ENCODE assay signal across 11 cellular contexts in genomic region chr2:174399171-174399570, GRCh38.
"Had no signal": no experiment of that assay in that cellular context is flagged by ENCODE, and none has a peak within 500 bp of the region (broad histone marks: within the 10 kb centered on the region; RNA-seq: fewer than 3 reads in every experiment).

No MANE protein-coding gene starts in this region.

- DNase-seq: activated CD4-positive, alpha-beta memory T cell treated with anti-CD3 and anti-CD28 coated beads for 36 hours; activated CD4-positive, alpha-beta T cell treated with anti-CD3 and anti-CD28 coated beads for 1 hour; activated naive CD4-positive, alpha-beta T cell; effector memory CD8-positive, alpha-beta T cell; pancreas; stimulated activated CD4-positive, alpha-beta T cell treated with anti-CD3 and anti-CD28 coated beads, Interleukin-4, amount 100 ng/mL, for 24 hours; stimulated activated naive CD8-positive, alpha-beta T cell treated with anti-CD3 and anti-CD28 coated beads, Interleukin-15, amount 100 ng/mL, for 72 hours; testis had no signal

- H3K36me3 ChIP-seq: neural progenitor cell had no signal

- H3K9ac ChIP-seq: neural progenitor cell had no signal

- H2AFZ ChIP-seq: hepatocyte, neural progenitor cell had no signal

- H3K27ac ChIP-seq: epithelial cell of prostate, hepatocyte, neural progenitor cell, pancreas, testis had no signal

- H3K4me3 ChIP-seq: hepatocyte, neural progenitor cell, pancreas, testis had no signal

- ATAC-seq: effector memory CD8-positive, alpha-beta T cell; pancreas; stimulated activated naive CD8-positive, alpha-beta T cell treated with anti-CD3 and anti-CD28 coated beads, Interleukin-15, amount 100 ng/mL, for 72 hours had no signal

- H3K4me2 ChIP-seq: hepatocyte, neural progenitor cell had no signal

- H3K9me3 ChIP-seq: pancreas, testis had no signal

- H3K27me3 ChIP-seq: hepatocyte, neural progenitor cell, pancreas, testis had no signal
